Comparison of ENCODE assay signal across 8 cellular contexts in genomic region chr15:55290361-55291057, GRCh38. TPM values are rescaled to one million over a fixed set of nuclear protein-coding genes. Genes with fewer than 3 reads are reported as not detected.
DNase-seq lines count a peak whose midpoint lies in the region; ATAC-seq and TF ChIP-seq lines count a peak whose summit lies in the region.

No MANE protein-coding gene starts in this region.

- intact Hi-C loops in PC-9 (cut with micrococcal nuclease; ENCODE audit: unreplicated experiment): loop anchor here (1.0 to 5.0 kb wide), 7 partner anchors 28 to 1328 kb away; partner anchors contain the start of genes PIGB, PIGBOS1 and RSL24D1
- intact Hi-C loops in esophagus squamous epithelium (cut with DNase I): no loop called here

- WGBS in esophagus squamous epithelium, 2 donors: 8 to 19% methylated on average over 20 to 21 of the region's 23 CpGs

- peaks cover 39% of the 10 kb centered on the region for H3K4me1 Mint-ChIP-seq in activated T-cell treated with anti-CD3 and anti-CD28 coated beads, Interleukin-2, amount 50 U/mL, for 72 hours (ENCODE audit: low read depth)
- H3K4me1 Mint-ChIP-seq in naive B cell: peaks cover 19 to 44% (median 33%) of the 10 kb centered on the region in 3 donors
- peaks cover 32% of the 10 kb centered on the region for H3K4me1 Mint-ChIP-seq in stimulated activated memory B cell treated with anti-CD40 and anti-IgM and Interleukin-4, amounts not matched to agents 10 μg/mL and 1 μg/mL and 100 μg/mL, for 72 hours

- POLR2A ChIA-PET in PC-9 (lab: Charles Lee; ENCODE audit: unreplicated experiment): no interaction called here

- H3K4me2 ChIP-seq in DOHH2 (ENCODE audit: low read length) (peak overlapping the region; percentile 87), PC-9 (peak overlapping the region; percentile 86)

- no TSS peak for BruUV-seq in PC-9 (replicated peaks; lab: Mats Ljungman, UMichigan)

- H3K27ac ChIP-seq in DOHH2 (ENCODE audit: low read depth, low read length): no peak overlapping the region
- peak overlapping the region; percentile 31; the same call in 1 of the 2 replicates for H3K27ac ChIP-seq in PC-9
- H3K27ac ChIP-seq in esophagus squamous epithelium: peak overlapping the region; percentile 92 to 96 (median 96)

- H4K20me1 ChIP-seq in DOHH2 (ENCODE audit: control insufficient read depth, insufficient read depth, low read depth, low read length) (no peaks in the 10 kb centered on the region), PC-9 (ENCODE audit: insufficient read depth) (no peaks in the 10 kb centered on the region)

- peak; percentile 68 for ATAC-seq in GM21737 (IDR thresholded peaks at IDR 0.05; ENCODE audit: unreplicated experiment)
- peak; percentile 76 to 78 for ATAC-seq in activated T-cell treated with anti-CD3 and anti-CD28 coated beads, Interleukin-2, amount 50 U/mL, for 72 hours (replicated peaks in 1 of 2)
- ATAC-seq in naive B cell (ENCODE audit: low read depth in 2 of 2): peak; percentile 79 to 82
- peak; percentile 93 for ATAC-seq in stimulated activated memory B cell treated with anti-CD40 and anti-IgM and Interleukin-4, amounts not matched to agents 10 μg/mL and 1 μg/mL and 100 μg/mL, for 72 hours

- H3K79me2 ChIP-seq in DOHH2 (ENCODE audit: control insufficient read depth, low read length): no peaks in the 10 kb centered on the region
- H3K79me2 ChIP-seq in PC-9 (ENCODE audit: low read depth): peaks cover 6% of the 10 kb centered on the region; the same call in 1 of the 2 replicates

- H3K27me3 Mint-ChIP-seq in activated T-cell treated with anti-CD3 and anti-CD28 coated beads, Interleukin-2, amount 50 U/mL, for 72 hours (ENCODE audit: low read depth): no peaks in the 10 kb centered on the region
- no peaks in the 10 kb centered on the region for H3K27me3 Mint-ChIP-seq in naive B cell
- H3K27me3 Mint-ChIP-seq in stimulated activated memory B cell treated with anti-CD40 and anti-IgM and Interleukin-4, amounts not matched to agents 10 μg/mL and 1 μg/mL and 100 μg/mL, for 72 hours: no peaks in the 10 kb centered on the region

- H3K9me3 ChIP-seq in DOHH2 (ENCODE audit: control insufficient read depth, insufficient read depth, low read length): no peaks in the 10 kb centered on the region
- H3K9me3 ChIP-seq in PC-9 (ENCODE audit: insufficient read depth, low read depth): no peaks in the 10 kb centered on the region
- no peaks in the 10 kb centered on the region for H3K9me3 ChIP-seq in esophagus squamous epithelium

- H3F3A ChIP-seq in DOHH2 (ENCODE audit: control insufficient read depth, insufficient read depth): no peaks in the 10 kb centered on the region
- no peaks in the 10 kb centered on the region for H3F3A ChIP-seq in PC-9 (ENCODE audit: insufficient read depth, low read depth)

- H3K27me3 ChIP-seq in DOHH2 (ENCODE audit: control insufficient read depth, low read length): no peaks in the 10 kb centered on the region; the same call in 1 of the 2 replicates
- no peaks in the 10 kb centered on the region for H3K27me3 ChIP-seq in PC-9 (ENCODE audit: insufficient read depth, low read depth)
- H3K27me3 ChIP-seq in esophagus squamous epithelium: no peaks in the 10 kb centered on the region

- H3K9me3 Mint-ChIP-seq in activated T-cell treated with anti-CD3 and anti-CD28 coated beads, Interleukin-2, amount 50 U/mL, for 72 hours: no peaks in the 10 kb centered on the region
- no peaks in the 10 kb centered on the region for H3K9me3 Mint-ChIP-seq in naive B cell
- no peaks in the 10 kb centered on the region for H3K9me3 Mint-ChIP-seq in stimulated activated memory B cell treated with anti-CD40 and anti-IgM and Interleukin-4, amounts not matched to agents 10 μg/mL and 1 μg/mL and 100 μg/mL, for 72 hours

- TF ChIP-seq POLR2A in esophagus squamous epithelium (IDR thresholded peaks at IDR 0.05): no peak

- H3K36me3 Mint-ChIP-seq in activated T-cell treated with anti-CD3 and anti-CD28 coated beads, Interleukin-2, amount 50 U/mL, for 72 hours (ENCODE audit: insufficient read depth in 2 of 2): peaks cover 16 to 22% of the 10 kb centered on the region in 2 donors
- no peaks in the 10 kb centered on the region for H3K36me3 Mint-ChIP-seq in naive B cell
- no peaks in the 10 kb centered on the region for H3K36me3 Mint-ChIP-seq in stimulated activated memory B cell treated with anti-CD40 and anti-IgM and Interleukin-4, amounts not matched to agents 10 μg/mL and 1 μg/mL and 100 μg/mL, for 72 hours

- peak overlapping the region; percentile 94 for H2AFZ ChIP-seq in PC-9

- DNase-seq in Jurkat, Clone E6-1 (ENCODE audit: low read depth, low spot score): peak; percentile 53
- peak; percentile 53 to 79 for DNase-seq in PC-9
- peak; percentile 86 to 87 for DNase-seq in activated T-cell treated with anti-CD3 and anti-CD28 coated beads, Interleukin-2, amount 50 U/mL, for 72 hours
- DNase-seq in esophagus squamous epithelium (lab: John Stamatoyannopoulos, UW): peak; percentile 11
- peak; percentile 78 for DNase-seq in naive B cell

- H3K4me1 ChIP-seq in DOHH2 (ENCODE audit: control insufficient read depth, low read length): peaks cover 10% of the 10 kb centered on the region
- H3K4me1 ChIP-seq in PC-9 (replicated peaks; ENCODE audit: insufficient read depth): no peaks in the 10 kb centered on the region
- H3K4me1 ChIP-seq in esophagus squamous epithelium: peaks cover 0 to 25% (median 7%) of the 10 kb centered on the region in 3 donors

- H3K36me3 ChIP-seq in DOHH2 (ENCODE audit: control insufficient read depth, low read length) (no peaks in the 10 kb centered on the region), PC-9 (ENCODE audit: low read depth) (no peaks in the 10 kb centered on the region), esophagus squamous epithelium (no peaks in the 10 kb centered on the region)

- TF ChIP-seq CTCF in DOHH2 (IDR thresholded peaks at IDR 0.05; ENCODE audit: low read depth, low read length, poor library complexity, severe bottlenecking) (peak; percentile 90), PC-9 (conservative IDR thresholded peaks at IDR 0.05) (peak; percentile 82), esophagus squamous epithelium (IDR thresholded peaks at IDR 0.05) (peak; percentile 75 to 91 (median 86))

- peak overlapping the region; percentile 92 to 93 for H3K4me3 Mint-ChIP-seq in activated T-cell treated with anti-CD3 and anti-CD28 coated beads, Interleukin-2, amount 50 U/mL, for 72 hours
- H3K4me3 Mint-ChIP-seq in naive B cell: peak overlapping the region; percentile 89 to 95 (median 92)
- peak overlapping the region; percentile 87 for H3K4me3 Mint-ChIP-seq in stimulated activated memory B cell treated with anti-CD40 and anti-IgM and Interleukin-4, amounts not matched to agents 10 μg/mL and 1 μg/mL and 100 μg/mL, for 72 hours

- H3K27ac Mint-ChIP-seq in activated T-cell treated with anti-CD3 and anti-CD28 coated beads, Interleukin-2, amount 50 U/mL, for 72 hours: peak overlapping the region; percentile 95
- H3K27ac Mint-ChIP-seq in naive B cell: peak overlapping the region; percentile 93 to 97 (median 94)
- H3K27ac Mint-ChIP-seq in stimulated activated memory B cell treated with anti-CD40 and anti-IgM and Interleukin-4, amounts not matched to agents 10 μg/mL and 1 μg/mL and 100 μg/mL, for 72 hours: peak overlapping the region; percentile 72

- H3K9me2 ChIP-seq in DOHH2 (replicated peaks; ENCODE audit: control insufficient read depth, low read length): no peaks in the 10 kb centered on the region
- H3K9me2 ChIP-seq in PC-9 (ENCODE audit: insufficient read depth): no peaks in the 10 kb centered on the region

- H3K4me3 ChIP-seq in DOHH2 (ENCODE audit: low read length) (peak overlapping the region; percentile 97), PC-9 (peak overlapping the region; percentile 94), esophagus squamous epithelium (peak overlapping the region; percentile 77 to 92 (median 78))
- H3K4me3 ChIP-seq in Jurkat, Clone E6-1 (ENCODE audit: low read length): peak overlapping the region; percentile 77

- CTCF ChIA-PET in PC-9 (lab: Charles Lee): no interaction called here

RNA-seq across cellular contexts. Expression of gene RAB27A, which starts 0.9 kb away (rescaled TPM):
- 39.3 TPM for polyA plus RNA-seq in Jurkat, Clone E6-1 (2012; ENCODE audit: insufficient read depth, insufficient read length)
- 11.3 and 12.3 TPM in 2 replicates for total RNA-seq in PC-9 (2021)
- total RNA-seq in activated T-cell treated with anti-CD3 and anti-CD28 coated beads, Interleukin-2, amount 50 U/mL, for 72 hours: 100 to 1,000 TPM; 203 to 205 TPM
- 10 to 100 TPM in 3 of 4 donors, 1 to 10 TPM in 1; 8.7 to 16.2 (median 11.7) TPM for total RNA-seq in esophagus squamous epithelium
- polyA plus RNA-seq in naive B cell (ENCODE audit: low read depth in 6 of 6): 10 to 100 TPM; 23.5 to 32.7 (median 29.7) TPM

RNA-seq across cellular contexts. Expression of gene PIGBOS1, which starts 28.4 kb away (rescaled TPM):
- 15.2 TPM for polyA plus RNA-seq in Jurkat, Clone E6-1 (2012; ENCODE audit: insufficient read depth, insufficient read length)
- total RNA-seq in PC-9 (2021) (9.9 and 10.8 TPM in 2 replicates), esophagus squamous epithelium (10 to 100 TPM in 2 of 4 donors, 1 to 10 TPM in 2; 2.6 to 13.5 (median 9.9) TPM)
- total RNA-seq in activated T-cell treated with anti-CD3 and anti-CD28 coated beads, Interleukin-2, amount 50 U/mL, for 72 hours: 10 to 100 TPM; 13.0 to 14.5 TPM
- polyA plus RNA-seq in naive B cell (ENCODE audit: low read depth in 6 of 6): 10 to 100 TPM; 27.5 to 61.5 (median 39.0) TPM

RNA-seq across cellular contexts. Expression of gene PIGB, which starts 28.5 kb away (rescaled TPM):
- polyA plus RNA-seq in Jurkat, Clone E6-1 (2012; ENCODE audit: insufficient read depth, insufficient read length): 17.3 TPM
- total RNA-seq in PC-9 (2021) (12.2 and 17.1 TPM in 2 replicates), esophagus squamous epithelium (10 to 100 TPM in 3 of 4 donors, 1 to 10 TPM in 1; 5.9 to 16.5 (median 13.0) TPM)
- total RNA-seq in activated T-cell treated with anti-CD3 and anti-CD28 coated beads, Interleukin-2, amount 50 U/mL, for 72 hours: 10 to 100 TPM; 27.5 to 32.9 TPM
- polyA plus RNA-seq in naive B cell (ENCODE audit: low read depth in 6 of 6): 10 to 100 TPM; 17.0 to 27.2 (median 24.1) TPM

Comparison
In these comparisons a context has a peak if more than half of its experiments do, and no peak if none do; other contexts are left out.
1. DNase-seq: peak in every context shown above with its lines; median percentile 86 in activated T-cell treated with anti-CD3 and anti-CD28 coated beads, Interleukin-2, amount 50 U/mL, for 72 hours; 78 in naive B cell; 66 in PC-9; 53 in Jurkat, Clone E6-1; 11 in esophagus squamous epithelium.
2. RNA of gene RAB27A, which starts 0.9 kb away (total RNA-seq): 203 to 205 TPM in activated T-cell treated with anti-CD3 and anti-CD28 coated beads, Interleukin-2, amount 50 U/mL, for 72 hours; 8.7 to 16.2 TPM in esophagus squamous epithelium and 11.3 to 12.3 TPM in PC-9; every median in the first group is over 10 times any median in the second.
3. Peak in every context shown above with its lines, with median percentiles within 50 percentile points of each other: H3K4me3 ChIP-seq, CTCF ChIP-seq, ATAC-seq, H3K27ac Mint-ChIP-seq and H3K4me3 Mint-ChIP-seq.